ENCODE assay signal across 14 cellular contexts in genomic region chr12:56293785-56294184, GRCh38.
"Had no signal": no experiment of that assay in that cellular context is flagged by ENCODE, and none has a peak within 500 bp of the region (broad histone marks: within the 10 kb centered on the region; RNA-seq: fewer than 3 reads in every experiment).

No MANE protein-coding gene starts in this region.

- H3K36me3 ChIP-seq: thoracic aorta had no signal

- H3K27ac Mint-ChIP-seq: activated CD4-positive, alpha-beta T cell treated with anti-CD3 and anti-CD28 coated beads, Interleukin-2, amount 10 ng/mL, durations not matched to agents 7 days and 5 days; activated naive CD8-positive, alpha-beta T cell treated with anti-CD3 and anti-CD28 coated beads for 36 hours; T-helper 2 cell treated with Interferon-gamma antibody and Interleukin-4, amounts not matched to agents 5 μg/mL and 100 μg/mL, for 36 hours had no signal

- ATAC-seq: gastroesophageal sphincter; left colon; stimulated activated naive CD8-positive, alpha-beta T cell treated with anti-CD3 and anti-CD28 coated beads, Interleukin-15, Interleukin-2, amounts not matched to agents 100 U/mL and 50 U/mL, for 24 hours had no signal

- H3K4me3 Mint-ChIP-seq: activated CD4-positive, alpha-beta T cell treated with anti-CD3 and anti-CD28 coated beads, Interleukin-2, amount 10 ng/mL, durations not matched to agents 7 days and 5 days; activated naive CD8-positive, alpha-beta T cell treated with anti-CD3 and anti-CD28 coated beads for 36 hours; T-helper 2 cell treated with Interferon-gamma antibody and Interleukin-4, amounts not matched to agents 5 μg/mL and 100 μg/mL, for 36 hours had no signal

- H3K27me3 Mint-ChIP-seq: activated CD4-positive, alpha-beta T cell treated with anti-CD3 and anti-CD28 coated beads, Interleukin-2, amount 10 ng/mL, durations not matched to agents 7 days and 5 days; activated naive CD8-positive, alpha-beta T cell treated with anti-CD3 and anti-CD28 coated beads for 36 hours had no signal

- H3K9me3 ChIP-seq: gastroesophageal sphincter, thoracic aorta had no signal

- H3K27ac ChIP-seq: brain microvascular endothelial cell, epithelial cell of prostate, gastroesophageal sphincter, thoracic aorta had no signal

- DNase-seq: activated CD4-positive, alpha-beta T cell treated with anti-CD3 and anti-CD28 coated beads, Interleukin-2, amount 10 ng/mL, durations not matched to agents 7 days and 5 days; activated CD4-positive, CD25-positive, alpha-beta regulatory T cell; activated naive CD8-positive, alpha-beta T cell treated with anti-CD3 and anti-CD28 coated beads for 36 hours; brain microvascular endothelial cell; dermis blood vessel endothelial cell; left colon; stimulated activated CD4-positive, alpha-beta T cell treated with anti-CD3 and anti-CD28 coated beads, Interleukin-4, amount 100 ng/mL, for 24 hours; stimulated activated naive CD8-positive, alpha-beta T cell treated with anti-CD3 and anti-CD28 coated beads, Interleukin-15, Interleukin-2, amounts not matched to agents 100 U/mL and 50 U/mL, for 24 hours; SW 1271 had no signal

- H3K4me3 ChIP-seq: gastroesophageal sphincter, skin epidermis, thoracic aorta had no signal

- H3K27me3 ChIP-seq: brain microvascular endothelial cell, gastroesophageal sphincter had no signal
